Comparison of ENCODE assay signal across 8 cellular contexts in the genomic region with DNA sequence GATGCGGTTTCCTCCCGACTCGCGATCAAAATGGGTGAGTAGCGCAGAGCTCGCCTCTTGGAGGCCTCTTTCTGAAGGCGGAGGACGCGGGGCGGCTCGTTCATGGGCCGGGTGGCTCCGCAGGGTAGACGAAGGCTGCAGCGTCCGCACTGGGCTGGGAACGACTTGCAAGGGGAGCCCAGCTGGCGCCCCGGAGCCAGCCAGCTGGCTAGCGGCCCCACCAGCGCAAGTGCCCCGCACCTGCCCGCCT. TPM values are rescaled to one million over a fixed set of nuclear protein-coding genes. Genes with fewer than 3 reads are reported as not detected.
DNase-seq lines count a peak whose midpoint lies in the region; ATAC-seq and TF ChIP-seq lines count a peak whose summit lies in the region.

No MANE protein-coding gene starts in this region.

- TF ChIP-seq CTCF in CD14-positive monocyte (IDR thresholded peaks at IDR 0.05) (no peak), Panc1 (IDR thresholded peaks at IDR 0.05) (no peak), fibroblast of the aortic adventitia (IDR thresholded peaks at IDR 0.05; ENCODE audit: insufficient read depth, low read length) (no peak), gastrocnemius medialis (IDR thresholded peaks at IDR 0.05 in 4 of 5, conservative IDR thresholded peaks at IDR 0.05 in 1 of 5) (no peak)

- no peaks in the 10 kb centered on the region for H3K9me3 ChIP-seq in Panc1 (ENCODE audit: control insufficient read depth, insufficient read depth, low read depth, low read length)
- H3K9me3 ChIP-seq in gastrocnemius medialis = no peaks in the 10 kb centered on the region

- CTCF ChIA-PET in Panc1 (lab: Charles Lee) = no interaction called here

- no TSS peak for BruUV-seq in Panc1 (replicated peaks; lab: Mats Ljungman, UMichigan)

- peaks cover 24% of the 10 kb centered on the region for H3K4me1 Mint-ChIP-seq in CD14-positive monocyte

- H3K36me3 ChIP-seq in Panc1 (ENCODE audit: control insufficient read depth, insufficient read depth, low read length) (peaks cover 5% of the 10 kb centered on the region; the same call in 1 of the 2 replicates), gastrocnemius medialis (peaks cover 0 to 4% of the 10 kb centered on the region in 2 donors)

- intact Hi-C loops in CD14-positive monocyte (cut with micrococcal nuclease) = loop anchor here in 1 of 2 donors (5.0 kb wide), 1 partner anchor 208 kb away; the partner anchor contains the start of gene FARP2
- intact Hi-C loops in Panc1 (cut with micrococcal nuclease; ENCODE audit: unreplicated experiment) = no loop called here
- intact Hi-C loops in gastrocnemius medialis (cut with DNase I; ENCODE audit: low total_unique reads) = loop anchor here (2.0 to 5.0 kb wide), 2 partner anchors 67 to 237 kb away; no protein-coding TSS in a partner anchor

- no peak for TF ChIP-seq POLR2A in gastrocnemius medialis (IDR thresholded peaks at IDR 0.05)

- H3K27me3 ChIP-seq in Panc1 (ENCODE audit: control insufficient read depth, insufficient read depth, low read length) = no peaks in the 10 kb centered on the region
- H3K27me3 ChIP-seq in gastrocnemius medialis = no peaks in the 10 kb centered on the region

- no peak for DNase-seq in CD14-positive monocyte (ENCODE audit: low spot score)
- no peak for DNase-seq in Panc1 (ENCODE audit: low read depth, low spot score)
- no peak for DNase-seq in fibroblast of the aortic adventitia (ENCODE audit: low read depth)
- no peak for DNase-seq in gastrocnemius medialis
- DNase-seq in DMS53 (lab: John Stamatoyannopoulos, UW) = no peak
- DNase-seq in NCI-H1417 (lab: John Stamatoyannopoulos, UW) = no peak

- POLR2A ChIA-PET in Panc1 (lab: Charles Lee) = interaction anchor here (1.3 kb wide), 1 partner anchor 14 kb away, joined by 4 read pairs; no protein-coding TSS in a partner anchor

- H3K9me3 Mint-ChIP-seq in CD14-positive monocyte = no peaks in the 10 kb centered on the region

- in situ Hi-C loops in Panc1 (cut with HindIII; ENCODE audit: low pct_unique_long_range_greater_than_20kb, low sequenced_read_pairs) = no loop called here
- in situ Hi-C loops in gastrocnemius medialis (cut with MboI; ENCODE audit: low sequenced_read_pairs in 4 of 4) = no loop called here

- peak overlapping the region in 3 of 7 donors; percentile 45 to 78 (median 73) for H3K27ac Mint-ChIP-seq in CD14-positive monocyte

- 0 out of 2 replicates have a peak overlapping the region, but pooled peaks have one; percentile 11 for H3K27ac ChIP-seq in Panc1 (ENCODE audit: low read length)
- peak overlapping the region; percentile 35 to 93 (median 84) for H3K27ac ChIP-seq in gastrocnemius medialis

- H3K36me3 Mint-ChIP-seq in CD14-positive monocyte = peaks cover 11 to 18% of the 10 kb centered on the region in 2 donors

- ATAC-seq in GM21737 (IDR thresholded peaks at IDR 0.05; ENCODE audit: unreplicated experiment) = peak; percentile 13
- peak; percentile 42 for ATAC-seq in Panc1
- peak; percentile 28 to 35 for ATAC-seq in gastrocnemius medialis
- no peak for ATAC-seq in HG02763 (IDR thresholded peaks at IDR 0.05; ENCODE audit: unreplicated experiment)

- H3K27me3 Mint-ChIP-seq in CD14-positive monocyte (ENCODE audit: low read depth in 3 of 3) = peaks cover 0 to 8% (median 2%) of the 10 kb centered on the region in 3 donors

- peak overlapping the region; percentile 98 to 99 for H3K4me3 Mint-ChIP-seq in CD14-positive monocyte

- H3K4me1 ChIP-seq in Panc1 (ENCODE audit: control insufficient read depth, insufficient read depth, low read length) (peaks cover 16% of the 10 kb centered on the region), gastrocnemius medialis (peaks cover 13 to 15% of the 10 kb centered on the region in 2 donors)

- H3K4me3 ChIP-seq in Panc1 (ENCODE audit: low read depth in 2 of 2, low read length in 2 of 2) = peak overlapping the region; percentile 64 to 90
- H3K4me3 ChIP-seq in fibroblast of the aortic adventitia (ENCODE audit: low read depth, low read length) = peak overlapping the region; percentile 95
- peak overlapping the region; percentile 72 to 99 (median 83) for H3K4me3 ChIP-seq in gastrocnemius medialis

RNA-seq across cellular contexts. Expression of gene PASK, which starts 0.3 kb away (rescaled TPM):
- under 1 TPM; 0.56 to 0.70 TPM for polyA plus RNA-seq in CD14-positive monocyte
- 51.6 TPM for total RNA-seq in Panc1 (2021; ENCODE audit: unreplicated experiment)
- polyA plus RNA-seq in Panc1 (2012; ENCODE audit: insufficient read length) = 14.3 TPM
- 3.8 and 21.9 TPM in 2 replicates for total RNA-seq in fibroblast of the aortic adventitia (ENCODE audit: low replicate concordance)
- under 1 TPM; 0.10 to 0.36 (median 0.28) TPM for total RNA-seq in gastrocnemius medialis

RNA-seq across cellular contexts. Expression of gene PPP1R7, which starts 0.7 kb away (rescaled TPM):
- 100 to 1,000 TPM in 1 of 2 donors, 10 to 100 TPM in 1; 84.4 to 102 TPM for polyA plus RNA-seq in CD14-positive monocyte
- total RNA-seq in Panc1 (2021; ENCODE audit: unreplicated experiment) = 64.2 TPM
- 116 TPM for polyA plus RNA-seq in Panc1 (2012; ENCODE audit: insufficient read length)
- 41.2 and 70.0 TPM in 2 replicates for total RNA-seq in fibroblast of the aortic adventitia (ENCODE audit: low replicate concordance)
- total RNA-seq in gastrocnemius medialis = 10 to 100 TPM; 58.6 to 87.8 (median 67.2) TPM

RNA-seq across cellular contexts. Expression of gene ANO7, which starts 38.9 kb away (rescaled TPM):
- not detected for polyA plus RNA-seq in CD14-positive monocyte
- total RNA-seq in Panc1 (2021; ENCODE audit: unreplicated experiment) (6.9 TPM), fibroblast of the aortic adventitia (ENCODE audit: low replicate concordance) (1.1 and 1.7 TPM in 2 replicates), gastrocnemius medialis (under 1 TPM; 0.10 to 0.62 (median 0.24) TPM)
- 7.3 TPM for polyA plus RNA-seq in Panc1 (2012; ENCODE audit: insufficient read length)

RNA-seq across cellular contexts. Expression of gene MTERF4, which starts 47.5 kb away (rescaled TPM):
- polyA plus RNA-seq in CD14-positive monocyte = 10 to 100 TPM; 15.5 to 17.8 TPM
- total RNA-seq in Panc1 (2021; ENCODE audit: unreplicated experiment) (28.9 TPM), fibroblast of the aortic adventitia (ENCODE audit: low replicate concordance) (36.5 and 73.4 TPM in 2 replicates), gastrocnemius medialis (10 to 100 TPM; 21.8 to 49.3 (median 37.0) TPM)
- polyA plus RNA-seq in Panc1 (2012; ENCODE audit: insufficient read length) = 35.8 TPM
